Comparison of ENCODE assay signal across 28 cellular contexts in genomic region chr10:119153041-119153440, GRCh38.
"Had no signal": no experiment of that assay in that cellular context is flagged by ENCODE, and none has a peak within 500 bp of the region (broad histone marks: within the 10 kb centered on the region; RNA-seq: fewer than 3 reads in every experiment).

No MANE protein-coding gene starts in this region.

- H3K4me3 ChIP-seq: adrenal gland, body of pancreas, esophagus muscularis mucosa, gastroesophageal sphincter had no signal

- H3K27ac ChIP-seq: adrenal gland, body of pancreas, esophagus muscularis mucosa, foreskin keratinocyte, gastroesophageal sphincter, WERI-Rb-1 had no signal

- ATAC-seq: activated CD4-positive, CD25-positive, alpha-beta regulatory T cell treated with anti-CD3 and anti-CD28 coated beads, Interleukin-2, amount 50 U/mL, for 24 hours; activated CD8-positive, alpha-beta T cell treated with anti-CD3 and anti-CD28 coated beads for 36 hours; activated naive CD8-positive, alpha-beta T cell treated with anti-CD3 and anti-CD28 coated beads, Interleukin-2, amount 50 U/mL, for 24 hours; body of pancreas; effector memory CD8-positive, alpha-beta T cell; foreskin keratinocyte; gastroesophageal sphincter; T-helper 17 cell had no signal

- H3K9me3 ChIP-seq: adrenal gland, body of pancreas, esophagus muscularis mucosa, gastroesophageal sphincter had no signal

- H3K4me1 ChIP-seq: adrenal gland, body of pancreas, esophagus muscularis mucosa, foreskin keratinocyte, gastroesophageal sphincter had no signal

- H3K27me3 ChIP-seq: adrenal gland, body of pancreas, esophagus muscularis mucosa, foreskin keratinocyte, gastroesophageal sphincter had no signal

- DNase-seq: activated B cell treated with CpG ODN at 0.5 μM for 24 hours; activated CD4-positive, alpha-beta T cell treated with anti-CD3 and anti-CD28 coated beads for 48 hours; activated CD4-positive, alpha-beta T cell treated with anti-CD3 and anti-CD28 coated beads, Interleukin-2, amount 50 U/mL, for 1 hour; activated CD4-positive, alpha-beta T cell treated with anti-CD3 and anti-CD28 coated beads, Interleukin-2, amount 50 U/mL, for 48 hours; activated CD8-positive, alpha-beta memory T cell treated with anti-CD3 and anti-CD28 coated beads for 24 hours; activated CD8-positive, alpha-beta T cell treated with anti-CD3 and anti-CD28 coated beads for 36 hours; activated naive CD4-positive, alpha-beta T cell; activated naive CD8-positive, alpha-beta T cell treated with anti-CD3 and anti-CD28 coated beads for 36 hours; activated naive CD8-positive, alpha-beta T cell treated with anti-CD3 and anti-CD28 coated beads, Interleukin-2, amount 50 U/mL, for 24 hours; activated T-cell treated with anti-CD3 and anti-CD28 coated beads, Interleukin-2, amount 50 U/mL, for 48 hours; adrenal gland; amygdala; aorta; body of pancreas; caudate nucleus; cortex of kidney; dermis blood vessel endothelial cell; effector CD4-positive, alpha-beta T cell; effector memory CD8-positive, alpha-beta T cell; erythroblast; foreskin keratinocyte; T-helper 1 cell; T-helper 17 cell; T1000; WERI-Rb-1 had no signal
